1 cellular context compared by ENCODE assay signal in genomic region chr11:8381871-8382396, GRCh38.
TF ChIP-seq lines count a peak whose summit lies in the region.

No MANE protein-coding gene starts in this region.

TF ChIP-seq in SK-N-SH, 30 proteins besides CTCF, POLR2A, EP300 and RAD21 (continued from another document):
- TF ChIP-seq GABPA (IDR thresholded peaks at IDR 0.05; ENCODE audit: low read depth) = no peak
- TF ChIP-seq JUND (IDR thresholded peaks at IDR 0.05) = no peak
- TF ChIP-seq, protein P1, sequence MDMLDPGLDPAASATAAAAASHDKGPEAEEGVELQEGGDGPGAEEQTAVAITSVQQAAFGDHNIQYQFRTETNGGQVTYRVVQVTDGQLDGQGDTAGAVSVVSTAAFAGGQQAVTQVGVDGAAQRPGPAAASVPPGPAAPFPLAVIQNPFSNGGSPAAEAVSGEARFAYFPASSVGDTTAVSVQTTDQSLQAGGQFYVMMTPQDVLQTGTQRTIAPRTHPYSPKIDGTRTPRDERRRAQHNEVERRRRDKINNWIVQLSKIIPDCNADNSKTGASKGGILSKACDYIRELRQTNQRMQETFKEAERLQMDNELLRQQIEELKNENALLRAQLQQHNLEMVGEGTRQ (IDR thresholded peaks at IDR 0.05; ENCODE audit: borderline replicate concordance, low read depth, low read length) = no peak
- no peak for TF ChIP-seq SMC3 (IDR thresholded peaks at IDR 0.05; ENCODE audit: low read depth, low read length)
- TF ChIP-seq RCOR1 (IDR thresholded peaks at IDR 0.05; ENCODE audit: low read length) = no peak
- TF ChIP-seq GATA2 (CRISPR knock-in tag; IDR thresholded peaks at IDR 0.05) = no peak
- TF ChIP-seq TCF12 (IDR thresholded peaks at IDR 0.05) = no peak
- TF ChIP-seq FOSL2 (IDR thresholded peaks at IDR 0.05; ENCODE audit: borderline replicate concordance, low read depth) = no peak
- no peak for TF ChIP-seq FOXJ3 (CRISPR knock-in tag; IDR thresholded peaks at IDR 0.05)
- no peak for TF ChIP-seq PBX3 (IDR thresholded peaks at IDR 0.05)
- TF ChIP-seq RXRA (IDR thresholded peaks at IDR 0.05; ENCODE audit: borderline replicate concordance, low read depth) = no peak
- no peak for TF ChIP-seq NFIC (IDR thresholded peaks at IDR 0.05; ENCODE audit: borderline replicate concordance)
- no peak for TF ChIP-seq EZH2phosphoT487 (IDR thresholded peaks at IDR 0.05; ENCODE audit: borderline replicate concordance, low read depth)
- TF ChIP-seq, protein P2, sequence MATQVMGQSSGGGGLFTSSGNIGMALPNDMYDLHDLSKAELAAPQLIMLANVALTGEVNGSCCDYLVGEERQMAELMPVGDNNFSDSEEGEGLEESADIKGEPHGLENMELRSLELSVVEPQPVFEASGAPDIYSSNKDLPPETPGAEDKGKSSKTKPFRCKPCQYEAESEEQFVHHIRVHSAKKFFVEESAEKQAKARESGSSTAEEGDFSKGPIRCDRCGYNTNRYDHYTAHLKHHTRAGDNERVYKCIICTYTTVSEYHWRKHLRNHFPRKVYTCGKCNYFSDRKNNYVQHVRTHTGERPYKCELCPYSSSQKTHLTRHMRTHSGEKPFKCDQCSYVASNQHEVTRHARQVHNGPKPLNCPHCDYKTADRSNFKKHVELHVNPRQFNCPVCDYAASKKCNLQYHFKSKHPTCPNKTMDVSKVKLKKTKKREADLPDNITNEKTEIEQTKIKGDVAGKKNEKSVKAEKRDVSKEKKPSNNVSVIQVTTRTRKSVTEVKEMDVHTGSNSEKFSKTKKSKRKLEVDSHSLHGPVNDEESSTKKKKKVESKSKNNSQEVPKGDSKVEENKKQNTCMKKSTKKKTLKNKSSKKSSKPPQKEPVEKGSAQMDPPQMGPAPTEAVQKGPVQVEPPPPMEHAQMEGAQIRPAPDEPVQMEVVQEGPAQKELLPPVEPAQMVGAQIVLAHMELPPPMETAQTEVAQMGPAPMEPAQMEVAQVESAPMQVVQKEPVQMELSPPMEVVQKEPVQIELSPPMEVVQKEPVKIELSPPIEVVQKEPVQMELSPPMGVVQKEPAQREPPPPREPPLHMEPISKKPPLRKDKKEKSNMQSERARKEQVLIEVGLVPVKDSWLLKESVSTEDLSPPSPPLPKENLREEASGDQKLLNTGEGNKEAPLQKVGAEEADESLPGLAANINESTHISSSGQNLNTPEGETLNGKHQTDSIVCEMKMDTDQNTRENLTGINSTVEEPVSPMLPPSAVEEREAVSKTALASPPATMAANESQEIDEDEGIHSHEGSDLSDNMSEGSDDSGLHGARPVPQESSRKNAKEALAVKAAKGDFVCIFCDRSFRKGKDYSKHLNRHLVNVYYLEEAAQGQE (IDR thresholded peaks at IDR 0.05; ENCODE audit: low read depth, low read length) = no peak
- TF ChIP-seq POLR2AphosphoS5 (IDR thresholded peaks at IDR 0.05; ENCODE audit: low read depth, low read length) = no peak
- TF ChIP-seq MXI1 (IDR thresholded peaks at IDR 0.05; ENCODE audit: low read depth, low read length) = no peak
